29 cellular contexts compared by ENCODE assay signal in the genomic region with DNA sequence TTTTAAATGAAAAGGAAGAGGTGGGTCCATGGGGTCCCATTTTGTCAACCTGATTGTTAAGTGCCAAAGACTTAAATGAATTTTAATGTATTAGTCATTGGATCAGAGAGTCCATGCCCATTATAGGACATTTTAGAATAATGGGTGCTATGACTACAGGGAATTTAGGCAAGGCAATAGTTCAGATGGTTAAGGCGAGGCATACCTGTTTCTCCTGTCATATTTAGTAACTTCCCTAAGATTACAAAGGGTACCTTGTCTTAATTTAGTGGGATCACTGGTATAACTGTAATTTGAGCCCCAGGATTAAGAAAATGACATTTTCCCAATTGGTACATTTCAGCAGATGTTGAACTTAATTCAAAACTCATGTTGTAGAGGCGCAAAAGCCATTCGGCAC.
"Had no signal": no experiment of that assay in that cellular context is flagged by ENCODE, and none has a peak within 500 bp of the region (broad histone marks: within the 10 kb centered on the region; RNA-seq: fewer than 3 reads in every experiment).

No MANE protein-coding gene starts in this region.

- H3K79me2 ChIP-seq: parathyroid adenoma had no signal

- H3K36me3 ChIP-seq: neutrophil, ovary, right lobe of liver, spleen, stomach, thoracic aorta, thyroid gland, tibial nerve, upper lobe of left lung, vagina had no signal

- DNase-seq: naive thymus-derived CD8-positive, alpha-beta T cell; nephron progenitor cell; occipital lobe; ovary; psoas muscle; right cardiac atrium; right lobe of liver; spleen; stimulated activated CD4-positive, alpha-beta T cell treated with anti-CD3 and anti-CD28 coated beads, Interleukin-12 subunit alpha, Interleukin-12 subunit beta, amount 100 ng/mL, for 4 hours; stimulated activated CD4-positive, alpha-beta T cell treated with anti-CD3 and anti-CD28 coated beads, Interleukin-1b, Interleukin-23, amount 100 ng/mL, for 48 hours; stimulated activated CD4-positive, alpha-beta T cell treated with anti-CD3 and anti-CD28 coated beads, Interleukin-4, amount 100 ng/mL, for 24 hours; stimulated activated naive B cell treated with anti-CD40 and anti-IgM and Interleukin-4, amounts not matched to agents 10 μg/mL and 1 μg/mL and 100 μg/mL, for 72 hours; stimulated activated naive CD4-positive, alpha-beta T cell treated with Interleukin-2 at 50 U/mL for 16 hours; stomach; thyroid gland; trophoblast cell; upper lobe of left lung had no signal

- H3K27ac Mint-ChIP-seq: naive thymus-derived CD8-positive, alpha-beta T cell; natural killer cell treated with Interleukin-12 subunit alpha and Interleukin-12 subunit beta and Interleukin-15 and Interleukin-18, amount 100 ng/mL, for 72 hours; nephron progenitor cell; progenitor cell of endocrine pancreas; stimulated activated effector memory CD8-positive, alpha-beta T cell treated with anti-CD3 and anti-CD28 coated beads, Interleukin-12 subunit alpha, Interleukin-12 subunit beta, amount 100 ng/mL, for 72 hours; stimulated activated naive B cell treated with anti-CD40 and anti-IgM and Interleukin-4, amounts not matched to agents 10 μg/mL and 1 μg/mL and 100 μg/mL, for 72 hours; stimulated activated naive CD8-positive, alpha-beta T cell treated with anti-CD3 and anti-CD28 coated beads, Interleukin-15, Interleukin-2, amounts not matched to agents 100 ng/mL and 50 ng/mL, for 24 hours had no signal

- H2AFZ ChIP-seq: parathyroid adenoma had no signal

- H3K27me3 ChIP-seq: neutrophil, ovary, right lobe of liver, thyroid gland, tibial nerve, upper lobe of left lung, vagina had no signal

- H3K9me3 Mint-ChIP-seq: naive thymus-derived CD8-positive, alpha-beta T cell; natural killer cell treated with Interleukin-12 subunit alpha and Interleukin-12 subunit beta and Interleukin-15 and Interleukin-18, amount 100 ng/mL, for 72 hours; neural crest cell; stimulated activated effector memory CD8-positive, alpha-beta T cell treated with anti-CD3 and anti-CD28 coated beads, Interleukin-12 subunit alpha, Interleukin-12 subunit beta, amount 100 ng/mL, for 72 hours; stimulated activated naive B cell treated with anti-CD40 and anti-IgM and Interleukin-4, amounts not matched to agents 10 μg/mL and 1 μg/mL and 100 μg/mL, for 72 hours; stimulated activated naive CD8-positive, alpha-beta T cell treated with anti-CD3 and anti-CD28 coated beads, Interleukin-15, Interleukin-2, amounts not matched to agents 100 ng/mL and 50 ng/mL, for 24 hours had no signal

- H3K27ac ChIP-seq: neutrophil, ovary, parathyroid adenoma, psoas muscle, right lobe of liver, skin epidermis, spleen, stomach, thoracic aorta, thyroid gland, tibial nerve, upper lobe of left lung, vagina had no signal

- H3K9ac ChIP-seq: parathyroid adenoma had no signal

- H3K4me1 ChIP-seq: psoas muscle, vagina had no signal

- H3K36me3 Mint-ChIP-seq: naive thymus-derived CD8-positive, alpha-beta T cell; natural killer cell treated with Interleukin-12 subunit alpha and Interleukin-12 subunit beta and Interleukin-15 and Interleukin-18, amount 100 ng/mL, for 72 hours; stimulated activated effector memory CD8-positive, alpha-beta T cell treated with anti-CD3 and anti-CD28 coated beads, Interleukin-12 subunit alpha, Interleukin-12 subunit beta, amount 100 ng/mL, for 72 hours; stimulated activated naive B cell treated with anti-CD40 and anti-IgM and Interleukin-4, amounts not matched to agents 10 μg/mL and 1 μg/mL and 100 μg/mL, for 72 hours had no signal

- H3K4me3 Mint-ChIP-seq: naive thymus-derived CD8-positive, alpha-beta T cell; natural killer cell treated with Interleukin-12 subunit alpha and Interleukin-12 subunit beta and Interleukin-15 and Interleukin-18, amount 100 ng/mL, for 72 hours; nephron progenitor cell; neural crest cell; stimulated activated effector memory CD8-positive, alpha-beta T cell treated with anti-CD3 and anti-CD28 coated beads, Interleukin-12 subunit alpha, Interleukin-12 subunit beta, amount 100 ng/mL, for 72 hours; stimulated activated naive B cell treated with anti-CD40 and anti-IgM and Interleukin-4, amounts not matched to agents 10 μg/mL and 1 μg/mL and 100 μg/mL, for 72 hours; stimulated activated naive CD8-positive, alpha-beta T cell treated with anti-CD3 and anti-CD28 coated beads, Interleukin-15, Interleukin-2, amounts not matched to agents 100 ng/mL and 50 ng/mL, for 24 hours had no signal

- H3K9me3 ChIP-seq: neutrophil, ovary, psoas muscle, right lobe of liver, spleen, stomach, thoracic aorta, thyroid gland, tibial nerve, upper lobe of left lung, vagina had no signal

- ATAC-seq: naive thymus-derived CD8-positive, alpha-beta T cell; natural killer cell treated with Interleukin-12 subunit alpha and Interleukin-12 subunit beta and Interleukin-15 and Interleukin-18, amount 100 ng/mL, for 72 hours; psoas muscle; right cardiac atrium; right lobe of liver; stimulated activated effector memory CD8-positive, alpha-beta T cell treated with anti-CD3 and anti-CD28 coated beads, Interleukin-12 subunit alpha, Interleukin-12 subunit beta, amount 100 ng/mL, for 72 hours; stimulated activated naive B cell treated with anti-CD40 and anti-IgM and Interleukin-4, amounts not matched to agents 10 μg/mL and 1 μg/mL and 100 μg/mL, for 72 hours had no signal

- H3K4me3 ChIP-seq: ovary, psoas muscle, right lobe of liver, skin epidermis, smooth muscle cell, spleen, stomach, thoracic aorta, thyroid gland, tibial nerve, upper lobe of left lung, vagina had no signal

- H3K4me2 ChIP-seq: smooth muscle cell had no signal
